32 cellular contexts compared by ENCODE assay signal in the genomic region with DNA sequence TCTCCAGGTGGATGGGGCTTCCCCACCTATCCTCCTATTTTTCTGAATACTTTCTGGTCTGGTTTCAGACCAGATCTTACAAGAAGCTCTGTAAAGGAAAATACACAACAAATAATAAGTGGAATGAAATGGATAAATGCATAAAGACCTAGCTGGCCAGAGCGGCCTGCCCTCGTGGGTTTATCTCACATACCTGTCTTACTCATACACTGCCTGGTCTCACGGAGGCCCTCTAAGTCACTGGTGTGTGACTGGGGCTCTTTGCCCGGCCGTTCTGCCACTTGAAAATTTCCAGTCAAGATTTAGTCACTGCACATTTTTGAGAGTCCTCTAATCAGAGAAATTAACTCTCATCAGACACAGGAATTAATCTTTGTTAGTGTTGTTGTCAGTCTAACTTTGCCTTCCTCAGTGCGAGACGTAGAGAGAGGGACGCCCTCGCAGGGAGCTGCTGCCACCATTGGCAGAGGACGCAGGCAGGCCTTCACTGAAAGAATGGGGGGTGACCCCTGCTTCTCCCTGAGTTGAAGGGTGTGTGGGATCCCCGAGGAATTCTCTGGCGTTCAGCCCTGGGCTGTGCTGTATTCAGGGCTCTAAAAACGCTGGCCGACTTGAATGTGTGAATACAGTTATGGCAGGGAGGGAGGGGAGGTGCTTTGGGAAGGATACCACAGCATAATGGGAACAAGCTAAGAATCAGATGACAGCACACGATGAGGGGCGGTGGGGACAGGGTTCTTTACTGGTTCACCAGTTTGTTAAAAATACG. TPM values are rescaled to one million over a fixed set of nuclear protein-coding genes. Genes with fewer than 3 reads are reported as not detected.
DNase-seq lines count a peak whose midpoint lies in the region; ATAC-seq and TF ChIP-seq lines count a peak whose summit lies in the region.
"Had no signal": no experiment of that assay in that cellular context is flagged by ENCODE, and none has a peak within 500 bp of the region (broad histone marks: within the 10 kb centered on the region; RNA-seq: fewer than 3 reads in every experiment).

No MANE protein-coding gene starts in this region.

- TF ChIP-seq CTCF in Caco-2 (IDR thresholded peaks at IDR 0.05; ENCODE audit: insufficient read depth in 1 of 2, low read depth in 1 of 2, low read length in 1 of 2, severe bottlenecking in 1 of 2, unreplicated experiment in 1 of 2): no peak
- no peak for TF ChIP-seq CTCF in progenitor cell of endocrine pancreas (IDR thresholded peaks at IDR 0.05; ENCODE audit: unreplicated experiment)
- TF ChIP-seq CTCF in endothelial cell (IDR thresholded peaks at IDR 0.05; ENCODE audit: unreplicated experiment): no peak
- no peak for TF ChIP-seq CTCF in vagina (IDR thresholded peaks at IDR 0.05)

- H3K9me3 ChIP-seq in Caco-2 (no peaks in the 10 kb centered on the region), vagina (no peaks in the 10 kb centered on the region)
- H3K9me3 ChIP-seq: gastroesophageal sphincter, pancreas, right atrium auricular region, SJCRH30, tibial nerve had no signal

- H3K27ac Mint-ChIP-seq in Caco-2 (ENCODE audit: unreplicated experiment): peak overlapping the region; percentile 77
- peak overlapping the region; percentile 71 for H3K27ac Mint-ChIP-seq in progenitor cell of endocrine pancreas
- H3K27ac Mint-ChIP-seq in endothelial cell (ENCODE audit: unreplicated experiment): no peak overlapping the region
- H3K27ac Mint-ChIP-seq: activated CD4-positive, alpha-beta T cell treated with anti-CD3 and anti-CD28 coated beads for 36 hours; activated CD8-positive, alpha-beta T cell treated with anti-CD3 and anti-CD28 coated beads for 36 hours; activated naive CD4-positive, alpha-beta T cell treated with anti-CD3 and anti-CD28 coated beads, Interleukin-2, amount 50 U/mL, for 24 hours; activated T-helper 2 cell treated with anti-CD3 and anti-CD28 coated beads, Interferon-gamma antibody, Interleukin-2, Interleukin-4, amounts not matched to agents 10 μg/mL and 5 μg/mL and 100 μg/mL, durations not matched to agents 14 hours and 24 hours and 36 hours; natural killer cell treated with Interleukin-12 subunit alpha and Interleukin-12 subunit beta and Interleukin-15 and Interleukin-18, amount 100 ng/mL, for 72 hours had no signal

- no peak overlapping the region for H3K27ac ChIP-seq in vagina
- H3K27ac ChIP-seq: gastroesophageal sphincter, right atrium auricular region, SJCRH30, VCaP had no signal

- H3K4me3 ChIP-seq in Caco-2 (ENCODE audit: low read depth, low read length): no peak overlapping the region
- no peak overlapping the region for H3K4me3 ChIP-seq in vagina
- H3K4me3 ChIP-seq: gastroesophageal sphincter, K562, pancreas, right atrium auricular region, SJCRH30, tibial nerve had no signal

- H3K9me3 Mint-ChIP-seq in Caco-2 (ENCODE audit: unreplicated experiment) (no peaks in the 10 kb centered on the region), progenitor cell of endocrine pancreas (ENCODE audit: low read depth) (no peaks in the 10 kb centered on the region), endothelial cell (ENCODE audit: unreplicated experiment) (no peaks in the 10 kb centered on the region)
- H3K9me3 Mint-ChIP-seq: activated CD8-positive, alpha-beta T cell treated with anti-CD3 and anti-CD28 coated beads for 36 hours; activated naive CD4-positive, alpha-beta T cell treated with anti-CD3 and anti-CD28 coated beads, Interleukin-2, amount 50 U/mL, for 24 hours; activated T-helper 2 cell treated with anti-CD3 and anti-CD28 coated beads, Interferon-gamma antibody, Interleukin-2, Interleukin-4, amounts not matched to agents 10 μg/mL and 5 μg/mL and 100 μg/mL, durations not matched to agents 14 hours and 24 hours and 36 hours had no signal

- intact Hi-C loops in Caco-2 (cut with micrococcal nuclease; ENCODE audit: unreplicated experiment): no loop called here
- intact Hi-C loops in vagina (cut with DNase I): no loop called here

- H3K27me3 Mint-ChIP-seq in Caco-2 (ENCODE audit: insufficient read depth, unreplicated experiment) (no peaks in the 10 kb centered on the region), progenitor cell of endocrine pancreas (no peaks in the 10 kb centered on the region), endothelial cell (ENCODE audit: unreplicated experiment) (peaks cover 1% of the 10 kb centered on the region)

- H3K4me1 ChIP-seq in Caco-2 (peaks cover 31% of the 10 kb centered on the region), vagina (no peaks in the 10 kb centered on the region)
- H3K4me1 ChIP-seq: gastroesophageal sphincter, pancreas, right atrium auricular region, SJCRH30, tibial nerve had no signal

- H3K4me1 Mint-ChIP-seq in Caco-2 (ENCODE audit: low read depth, unreplicated experiment) (peaks cover 30% of the 10 kb centered on the region), progenitor cell of endocrine pancreas (ENCODE audit: low read depth) (peaks cover 34% of the 10 kb centered on the region), endothelial cell (ENCODE audit: unreplicated experiment) (peaks cover 7% of the 10 kb centered on the region)
- H3K4me1 Mint-ChIP-seq: activated CD4-positive, alpha-beta T cell treated with anti-CD3 and anti-CD28 coated beads for 36 hours; activated naive CD4-positive, alpha-beta T cell treated with anti-CD3 and anti-CD28 coated beads, Interleukin-2, amount 50 U/mL, for 24 hours had no signal

- peaks cover 10% of the 10 kb centered on the region for H3K36me3 Mint-ChIP-seq in Caco-2 (ENCODE audit: insufficient read depth, unreplicated experiment)
- H3K36me3 Mint-ChIP-seq in progenitor cell of endocrine pancreas (ENCODE audit: insufficient read depth): no peaks in the 10 kb centered on the region
- no peaks in the 10 kb centered on the region for H3K36me3 Mint-ChIP-seq in endothelial cell (ENCODE audit: low read depth, unreplicated experiment)
- H3K36me3 Mint-ChIP-seq: activated naive CD4-positive, alpha-beta T cell treated with anti-CD3 and anti-CD28 coated beads, Interleukin-2, amount 50 U/mL, for 24 hours; natural killer cell treated with Interleukin-12 subunit alpha and Interleukin-12 subunit beta and Interleukin-15 and Interleukin-18, amount 100 ng/mL, for 72 hours had no signal

- ATAC-seq in HG03442 (IDR thresholded peaks at IDR 0.05; ENCODE audit: unreplicated experiment): no peak
- ATAC-seq: activated CD4-positive, alpha-beta T cell treated with anti-CD3 and anti-CD28 coated beads for 36 hours; activated CD8-positive, alpha-beta T cell treated with anti-CD3 and anti-CD28 coated beads for 36 hours; gastroesophageal sphincter; K562; natural killer cell treated with Interleukin-12 subunit alpha and Interleukin-12 subunit beta and Interleukin-15 and Interleukin-18, amount 100 ng/mL, for 72 hours; pancreas had no signal

- H3K4me3 Mint-ChIP-seq in Caco-2 (ENCODE audit: unreplicated experiment) (no peak overlapping the region), progenitor cell of endocrine pancreas (ENCODE audit: low read depth) (no peak overlapping the region), endothelial cell (ENCODE audit: unreplicated experiment) (no peak overlapping the region)
- H3K4me3 Mint-ChIP-seq: activated CD4-positive, alpha-beta T cell treated with anti-CD3 and anti-CD28 coated beads for 36 hours; activated CD8-positive, alpha-beta T cell treated with anti-CD3 and anti-CD28 coated beads for 36 hours; activated naive CD4-positive, alpha-beta T cell treated with anti-CD3 and anti-CD28 coated beads, Interleukin-2, amount 50 U/mL, for 24 hours; natural killer cell treated with Interleukin-12 subunit alpha and Interleukin-12 subunit beta and Interleukin-15 and Interleukin-18, amount 100 ng/mL, for 72 hours had no signal

- H3K36me3 ChIP-seq in Caco-2 (ENCODE audit: control insufficient read depth, insufficient read depth, low read length): no peaks in the 10 kb centered on the region
- no peaks in the 10 kb centered on the region for H3K36me3 ChIP-seq in vagina
- H3K36me3 ChIP-seq: gastroesophageal sphincter, pancreas, right atrium auricular region, SJCRH30, tibial nerve had no signal

- POLR2A ChIA-PET in Caco-2 (lab: Charles Lee): no interaction called here

- H3K27me3 ChIP-seq in Caco-2 (replicated peaks; ENCODE audit: control insufficient read depth, insufficient read depth, low read length) (no peaks in the 10 kb centered on the region), vagina (no peaks in the 10 kb centered on the region)
- H3K27me3 ChIP-seq: gastroesophageal sphincter, pancreas, right atrium auricular region, SJCRH30, tibial nerve had no signal

- CTCF ChIA-PET in Caco-2 (lab: Charles Lee): interaction anchor here (1.3 to 2.7 kb wide), 3 partner anchors 45 to 216 kb away, joined by 3 to 26 read pairs (median 11); a partner anchor contains a TSS

- no TSS peak for BruUV-seq in Caco-2 (replicated peaks; lab: Mats Ljungman, UMichigan)

- no peak for TF ChIP-seq POLR2A in vagina (IDR thresholded peaks at IDR 0.05)

- DNase-seq in Caco-2 (no peak), astrocyte of the hippocampus (ENCODE audit: low read depth, low spot score) (peak; percentile 50), kidney tubule cell (ENCODE audit: low spot score) (peak; percentile 91), progenitor cell of endocrine pancreas (ENCODE audit: low spot score, unreplicated experiment) (no peak), endothelial cell (ENCODE audit: low spot score) (no peak), vagina (ENCODE audit: extremely low spot score in 2 of 2) (no peak), NCI-H526 (lab: John Stamatoyannopoulos, UW) (no peak)
- DNase-seq: activated CD4-positive, alpha-beta T cell treated with anti-CD3 and anti-CD28 coated beads for 36 hours; activated CD8-positive, alpha-beta T cell treated with anti-CD3 and anti-CD28 coated beads for 36 hours; amniotic stem cell; EL; GOT3; hypothalamus; NCI-H1105; NCI-H187; NCI-H2171; NCI-H510A; pancreas; RPMI8226; SJCRH30; stimulated activated CD4-positive, alpha-beta T cell treated with anti-CD3 and anti-CD28 coated beads, Interleukin-2, amount 100 ng/mL, for 24 hours; SW 1271 had no signal

RNA-seq across cellular contexts. Expression of a gene that starts 46.3 kb away (rescaled TPM):
- total RNA-seq in Caco-2 (2022) (440 and 534 TPM in 2 replicates), progenitor cell of endocrine pancreas (147 and 154 TPM in 2 replicates), endothelial cell (ENCODE audit: unreplicated experiment) (65.5 TPM), vagina (37.1 TPM)
- total RNA-seq: MCF 10A had no signal

Comparison
In these comparisons a context has a peak if more than half of its experiments do, and no peak if none do; other contexts are left out.
1. DNase-seq: peak in astrocyte of the hippocampus (single experiment) and kidney tubule cell (single experiment); none in Caco-2 (0 of 2), progenitor cell of endocrine pancreas (single experiment), endothelial cell (single experiment), vagina (0 of 2) and NCI-H526 (0 of 2).